ENCODE assay signal across 17 cellular contexts in genomic region chr11:69333906-69334305, GRCh38. TPM values are rescaled to one million over a fixed set of nuclear protein-coding genes. Genes with fewer than 3 reads are reported as not detected.
DNase-seq lines count a peak whose midpoint lies in the region; ATAC-seq and TF ChIP-seq lines count a peak whose summit lies in the region.
"Had no signal": no experiment of that assay in that cellular context is flagged by ENCODE, and none has a peak within 500 bp of the region (broad histone marks: within the 10 kb centered on the region; RNA-seq: fewer than 3 reads in every experiment).

No MANE protein-coding gene starts in this region.

- H2AFZ ChIP-seq in neuronal stem cell (ENCODE audit: low read length): no peak overlapping the region

- no peak overlapping the region for H4K8ac ChIP-seq in neuronal stem cell (ENCODE audit: low read depth, low read length)

- no CpG with 5 or more reads among the region's 2 CpGs for WGBS in neuronal stem cell (ENCODE audit: extremely low coverage in 2 of 2, insufficient read length in 2 of 2, insufficient replicate concordance in 1 of 2), 2 donors

- no peak for TF ChIP-seq CTCF in colonic mucosa (IDR thresholded peaks at IDR 0.05)
- TF ChIP-seq CTCF in type B pancreatic cell (conservative IDR thresholded peaks at IDR 0.05): no peak

- H4K91ac ChIP-seq in neuronal stem cell (ENCODE audit: low read depth, low read length, poor library complexity): no peak overlapping the region

- H3K9ac ChIP-seq in colonic mucosa (ENCODE audit: low read depth in 2 of 2, low read length in 2 of 2): no peak overlapping the region
- H3K9ac ChIP-seq in neuronal stem cell (ENCODE audit: low read depth, low read length, poor library complexity): no peak overlapping the region

- intact Hi-C loops in colonic mucosa (cut with DNase I): no loop called here

- H2AK5ac ChIP-seq in neuronal stem cell (ENCODE audit: low read depth, low read length): peak overlapping the region; percentile 29

- H2BK12ac ChIP-seq in neuronal stem cell (ENCODE audit: low read length): no peak overlapping the region

- no peak overlapping the region for H3K4me3 ChIP-seq in colonic mucosa
- H3K4me3 ChIP-seq in neuronal stem cell (ENCODE audit: low read length in 2 of 2): no peak overlapping the region

- H3K4me1 ChIP-seq in colonic mucosa: peaks cover 6% of the 10 kb centered on the region
- peaks cover 0 to 1% of the 10 kb centered on the region in 2 donors for H3K4me1 ChIP-seq in neuronal stem cell (ENCODE audit: control insufficient read depth in 2 of 2, insufficient read depth in 1 of 2, low read depth in 1 of 2, low read length in 2 of 2)

- H3K27ac ChIP-seq in colonic mucosa (no peak overlapping the region), neuronal stem cell (replicated peaks; ENCODE audit: low read length) (no peak overlapping the region)

- H3K9me3 Mint-ChIP-seq in activated T-cell treated with anti-CD3 and anti-CD28 coated beads, Interleukin-2, amount 50 U/mL, for 24 hours: peaks cover 3% of the 10 kb centered on the region
- no peaks in the 10 kb centered on the region for H3K9me3 Mint-ChIP-seq in type B pancreatic cell

- no peak overlapping the region for H2BK5ac ChIP-seq in neuronal stem cell (ENCODE audit: low read length)

- H3K23ac ChIP-seq in neuronal stem cell (ENCODE audit: low read depth, low read length, poor library complexity): no peak overlapping the region

- H3K9me3 ChIP-seq in colonic mucosa (no peaks in the 10 kb centered on the region), neuronal stem cell (replicated peaks in 1 of 2; ENCODE audit: control insufficient read depth in 2 of 2, insufficient read depth in 1 of 2, low read depth in 1 of 2, low read length in 2 of 2) (no peaks in the 10 kb centered on the region)

- H3K36me3 ChIP-seq in colonic mucosa (no peaks in the 10 kb centered on the region), neuronal stem cell (replicated peaks in 1 of 2; ENCODE audit: control insufficient read depth in 2 of 2, insufficient read depth in 2 of 2, low read length in 2 of 2) (no peaks in the 10 kb centered on the region)

- peaks cover 31% of the 10 kb centered on the region for H3K4me1 Mint-ChIP-seq in activated T-cell treated with anti-CD3 and anti-CD28 coated beads, Interleukin-2, amount 50 U/mL, for 24 hours (ENCODE audit: low read depth)
- peaks cover 15% of the 10 kb centered on the region for H3K4me1 Mint-ChIP-seq in type B pancreatic cell (ENCODE audit: unreplicated experiment)

- no peaks in the 10 kb centered on the region for H3K79me1 ChIP-seq in neuronal stem cell (ENCODE audit: low read depth, low read length)

- H3K27ac Mint-ChIP-seq in activated T-cell treated with anti-CD3 and anti-CD28 coated beads, Interleukin-2, amount 50 U/mL, for 24 hours: no peak overlapping the region
- H3K27ac Mint-ChIP-seq in type B pancreatic cell: no peak overlapping the region
- H3K27ac Mint-ChIP-seq: H9 had no signal

- no peak overlapping the region for H2BK15ac ChIP-seq in neuronal stem cell (ENCODE audit: low read length)

- H3K18ac ChIP-seq in neuronal stem cell (ENCODE audit: low read length): no peak overlapping the region

- peak; percentile 17 for DNase-seq in activated T-cell treated with anti-CD3 and anti-CD28 coated beads, Interleukin-2, amount 50 U/mL, for 24 hours
- DNase-seq in activated T-cell treated with anti-CD3 and anti-CD28 coated beads, Interleukin-2, amount 50 U/mL, for 1 hour: no peak
- DNase-seq in colonic mucosa (peak; percentile 11), neuronal stem cell (ENCODE audit: low spot score) (no peak), type B pancreatic cell (ENCODE audit: extremely low spot score, unreplicated experiment) (peak; percentile 39), NCI-H2171 treated with DMSO at 0.1 percent for 48 hours (lab: John Stamatoyannopoulos, UW) (no peak), COLO668 (lab: John Stamatoyannopoulos, UW; ENCODE audit: unreplicated experiment) (no peak)
- DNase-seq: C1 segment of cervical spinal cord, EL, MV-4-11, NCI-H146, NCI-H345, NCI-H69, PC-3 had no signal

- H3K4ac ChIP-seq in neuronal stem cell (ENCODE audit: low read length): no peak overlapping the region

- H3K14ac ChIP-seq in neuronal stem cell (ENCODE audit: low read length): no peak overlapping the region

- no peak for ATAC-seq in HG03457 (IDR thresholded peaks at IDR 0.05; ENCODE audit: unreplicated experiment)
- ATAC-seq: PC-3, Right ventricle myocardium inferior had no signal

- H3K36me3 Mint-ChIP-seq in activated T-cell treated with anti-CD3 and anti-CD28 coated beads, Interleukin-2, amount 50 U/mL, for 24 hours (ENCODE audit: low read depth): peaks cover under 1% of the 10 kb centered on the region
- H3K36me3 Mint-ChIP-seq in type B pancreatic cell: no peaks in the 10 kb centered on the region

- no peaks in the 10 kb centered on the region for H3K27me3 ChIP-seq in colonic mucosa
- H3K27me3 ChIP-seq in neuronal stem cell (ENCODE audit: control insufficient read depth in 3 of 3, insufficient read depth in 3 of 3, low read depth in 1 of 3, low read length in 3 of 3): no peaks in the 10 kb centered on the region

- H3K4me2 ChIP-seq in neuronal stem cell (ENCODE audit: insufficient read depth, low read length, poor library complexity, severe bottlenecking): no peak overlapping the region

- no peak overlapping the region for H3K4me3 Mint-ChIP-seq in activated T-cell treated with anti-CD3 and anti-CD28 coated beads, Interleukin-2, amount 50 U/mL, for 24 hours
- H3K4me3 Mint-ChIP-seq in type B pancreatic cell: no peak overlapping the region
- H3K4me3 Mint-ChIP-seq: H9 had no signal

- no peaks in the 10 kb centered on the region for H3K27me3 Mint-ChIP-seq in activated T-cell treated with anti-CD3 and anti-CD28 coated beads, Interleukin-2, amount 50 U/mL, for 24 hours
- no peaks in the 10 kb centered on the region for H3K27me3 Mint-ChIP-seq in type B pancreatic cell

- no peak overlapping the region for H2BK120ac ChIP-seq in neuronal stem cell (ENCODE audit: low read depth, low read length)

RNA-seq across cellular contexts. Expression of gene MYEOV, which starts 40.0 kb away (rescaled TPM):
- total RNA-seq in colonic mucosa (1 to 10 TPM; 4.5 to 8.2 TPM), type B pancreatic cell (ENCODE audit: low replicate concordance) (4.1 and 4.3 TPM in 2 replicates)
- 0.08 TPM for polyA plus RNA-seq in neuronal stem cell (2013, experiment 1 of 2)
- 0.26 TPM for polyA plus RNA-seq in neuronal stem cell (2013, experiment 2 of 2)
- total RNA-seq: Right ventricle myocardium inferior had no signal

Comparison
In these comparisons a context has a peak if more than half of its experiments do, and no peak if none do; other contexts are left out.
1. DNase-seq: peak in activated T-cell treated with anti-CD3 and anti-CD28 coated beads, Interleukin-2, amount 50 U/mL, for 24 hours (single experiment), colonic mucosa (single experiment) and type B pancreatic cell (single experiment); none in activated T-cell treated with anti-CD3 and anti-CD28 coated beads, Interleukin-2, amount 50 U/mL, for 1 hour (single experiment), neuronal stem cell (single experiment), NCI-H2171 treated with DMSO at 0.1 percent for 48 hours (single experiment) and COLO668 (single experiment).